Comparison of ENCODE assay signal across 33 cellular contexts in the genomic region with DNA sequence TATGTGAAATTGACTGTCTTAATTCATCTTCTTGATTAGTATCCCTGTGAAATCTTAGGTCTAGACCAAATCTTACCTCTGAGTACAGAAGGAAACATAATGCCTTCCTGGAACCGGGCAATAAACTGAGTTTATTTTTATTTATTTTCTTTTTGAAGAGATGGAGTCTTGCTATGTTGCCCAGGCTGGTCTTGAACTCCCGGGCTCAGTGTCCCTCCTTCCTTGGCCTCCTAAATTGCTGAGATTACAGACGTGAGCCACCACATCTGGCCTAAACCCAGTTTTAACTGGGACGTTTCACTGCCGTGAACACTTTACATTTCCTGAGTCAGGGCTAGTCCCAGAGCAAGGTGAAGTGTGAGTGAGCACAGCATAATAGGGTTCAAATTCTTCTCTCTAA. TPM values are rescaled to one million over a fixed set of nuclear protein-coding genes. Genes with fewer than 3 reads are reported as not detected.
"Had no signal": no experiment of that assay in that cellular context is flagged by ENCODE, and none has a peak within 500 bp of the region (broad histone marks: within the 10 kb centered on the region; RNA-seq: fewer than 3 reads in every experiment).

No MANE protein-coding gene starts in this region.

- DNase-seq: activated CD4-positive, alpha-beta T cell treated with anti-CD3 and anti-CD28 coated beads for 36 hours; activated CD4-positive, alpha-beta T cell treated with anti-CD3 and anti-CD28 coated beads, Interleukin-2, amount 50 U/mL, for 4 hours; activated CD4-positive, CD25-positive, alpha-beta regulatory T cell; activated effector memory CD4-positive, alpha-beta T cell treated with anti-CD3 and anti-CD28 coated beads, Interleukin-2, amount 50 U/mL, for 16 hours; activated naive CD4-positive, alpha-beta T cell treated with anti-CD3 and anti-CD28 coated beads for 36 hours; activated naive CD8-positive, alpha-beta T cell treated with anti-CD3 and anti-CD28 coated beads for 36 hours; adrenal gland; aorta; body of pancreas; dorsolateral prefrontal cortex; effector memory CD8-positive, alpha-beta T cell; foreskin fibroblast; head of caudate nucleus; hypothalamus; immature natural killer cell; kidney; natural killer cell; occipital lobe; right lobe of liver; stimulated activated CD4-positive, alpha-beta T cell treated with anti-CD3 and anti-CD28 coated beads, Interleukin-4, amount 100 ng/mL, for 24 hours; stimulated activated CD8-positive, alpha-beta memory T cell treated with anti-CD3 and anti-CD28 coated beads, Interleukin-4, amount 100 ng/mL, for 48 hours; stomach; T-helper 1 cell had no signal

- H3K9ac ChIP-seq: neural progenitor cell had no signal

- H3K36me3 ChIP-seq: adrenal gland, neural progenitor cell, right lobe of liver, stomach, tibial nerve had no signal

- H3K27me3 Mint-ChIP-seq: activated naive CD8-positive, alpha-beta T cell treated with anti-CD3 and anti-CD28 coated beads for 36 hours had no signal

- H3K4me1 ChIP-seq: adrenal gland, body of pancreas, neural progenitor cell, right lobe of liver, stomach, tibial nerve had no signal

- H3K4me1 Mint-ChIP-seq: activated CD4-positive, alpha-beta T cell treated with anti-CD3 and anti-CD28 coated beads for 36 hours; activated naive CD8-positive, alpha-beta T cell treated with anti-CD3 and anti-CD28 coated beads for 36 hours; immature natural killer cell; mesothelial cell of epicardium; neural progenitor cell; stimulated activated memory B cell treated with anti-CD40 and anti-IgM and Interleukin-4, amounts not matched to agents 10 μg/mL and 1 μg/mL and 100 μg/mL, for 72 hours had no signal

- H3K4me3 ChIP-seq: adrenal gland, body of pancreas, coronary artery, dorsolateral prefrontal cortex, neural progenitor cell, right lobe of liver, stomach had no signal

- H3K27ac Mint-ChIP-seq: activated CD4-positive, alpha-beta T cell treated with anti-CD3 and anti-CD28 coated beads for 36 hours; activated naive CD4-positive, alpha-beta T cell treated with anti-CD3 and anti-CD28 coated beads for 36 hours; activated naive CD8-positive, alpha-beta T cell treated with anti-CD3 and anti-CD28 coated beads for 36 hours; activated T-helper 1 cell treated with anti-CD3 and anti-CD28 coated beads, Interleukin-12 subunit alpha, Interleukin-12 subunit beta, Interleukin-2, Interleukin-4 antibody, amounts not matched to agents 30 ng/mL and 10 ng/mL and 1 ng/mL, durations not matched to agents 14 hours and 24 hours and 36 hours; effector memory CD8-positive, alpha-beta T cell; immature natural killer cell; mesothelial cell of epicardium; natural killer cell; neural progenitor cell; stimulated activated memory B cell treated with anti-CD40 and anti-IgM and Interleukin-4, amounts not matched to agents 10 μg/mL and 1 μg/mL and 100 μg/mL, for 72 hours; T-helper 2 cell treated with Interferon-gamma antibody and Interleukin-4, amounts not matched to agents 5 μg/mL and 100 μg/mL, for 36 hours had no signal

- H3K9me3 ChIP-seq: adrenal gland, body of pancreas, right lobe of liver, stomach, tibial nerve had no signal

- H3K27me3 ChIP-seq: adrenal gland, body of pancreas, neural progenitor cell, right lobe of liver, stomach, tibial nerve had no signal

- H3K36me3 Mint-ChIP-seq: activated naive CD8-positive, alpha-beta T cell treated with anti-CD3 and anti-CD28 coated beads for 36 hours; immature natural killer cell; mesothelial cell of epicardium; natural killer cell; neural progenitor cell; stimulated activated memory B cell treated with anti-CD40 and anti-IgM and Interleukin-4, amounts not matched to agents 10 μg/mL and 1 μg/mL and 100 μg/mL, for 72 hours had no signal

- H3K27ac ChIP-seq: adrenal gland, body of pancreas, coronary artery, dorsolateral prefrontal cortex, neural progenitor cell, right lobe of liver, stomach had no signal

- H3K9me3 Mint-ChIP-seq: activated naive CD4-positive, alpha-beta T cell treated with anti-CD3 and anti-CD28 coated beads for 36 hours; activated naive CD8-positive, alpha-beta T cell treated with anti-CD3 and anti-CD28 coated beads for 36 hours; activated T-helper 1 cell treated with anti-CD3 and anti-CD28 coated beads, Interleukin-12 subunit alpha, Interleukin-12 subunit beta, Interleukin-2, Interleukin-4 antibody, amounts not matched to agents 30 ng/mL and 10 ng/mL and 1 ng/mL, durations not matched to agents 14 hours and 24 hours and 36 hours; effector memory CD8-positive, alpha-beta T cell; immature natural killer cell; natural killer cell; neural progenitor cell; stimulated activated memory B cell treated with anti-CD40 and anti-IgM and Interleukin-4, amounts not matched to agents 10 μg/mL and 1 μg/mL and 100 μg/mL, for 72 hours; T-helper 2 cell treated with Interferon-gamma antibody and Interleukin-4, amounts not matched to agents 5 μg/mL and 100 μg/mL, for 36 hours had no signal

- H3K4me3 Mint-ChIP-seq: activated CD4-positive, alpha-beta T cell treated with anti-CD3 and anti-CD28 coated beads for 36 hours; activated naive CD4-positive, alpha-beta T cell treated with anti-CD3 and anti-CD28 coated beads for 36 hours; activated naive CD8-positive, alpha-beta T cell treated with anti-CD3 and anti-CD28 coated beads for 36 hours; activated T-helper 1 cell treated with anti-CD3 and anti-CD28 coated beads, Interleukin-12 subunit alpha, Interleukin-12 subunit beta, Interleukin-2, Interleukin-4 antibody, amounts not matched to agents 30 ng/mL and 10 ng/mL and 1 ng/mL, durations not matched to agents 14 hours and 24 hours and 36 hours; effector memory CD8-positive, alpha-beta T cell; immature natural killer cell; mesothelial cell of epicardium; natural killer cell; neural progenitor cell; stimulated activated memory B cell treated with anti-CD40 and anti-IgM and Interleukin-4, amounts not matched to agents 10 μg/mL and 1 μg/mL and 100 μg/mL, for 72 hours; T-helper 2 cell treated with Interferon-gamma antibody and Interleukin-4, amounts not matched to agents 5 μg/mL and 100 μg/mL, for 36 hours had no signal

RNA-seq across cellular contexts. Expression of a gene that starts 0.7 kb away (rescaled TPM):
- total RNA-seq: activated CD4-positive, alpha-beta T cell treated with anti-CD3 and anti-CD28 coated beads for 36 hours; activated naive CD4-positive, alpha-beta T cell treated with anti-CD3 and anti-CD28 coated beads for 36 hours; activated naive CD8-positive, alpha-beta T cell treated with anti-CD3 and anti-CD28 coated beads for 36 hours; activated T-helper 1 cell treated with anti-CD3 and anti-CD28 coated beads, Interleukin-12 subunit alpha, Interleukin-12 subunit beta, Interleukin-2, Interleukin-4 antibody, amounts not matched to agents 30 ng/mL and 10 ng/mL and 1 ng/mL, durations not matched to agents 14 hours and 24 hours and 36 hours; adrenal gland; aorta; body of pancreas; endothelial cell of umbilical vein; kidney; natural killer cell; renal cortical epithelial cell; skeletal muscle tissue; tibial nerve had no signal
